Comparison of ENCODE assay signal across 12 cellular contexts in the genomic region with DNA sequence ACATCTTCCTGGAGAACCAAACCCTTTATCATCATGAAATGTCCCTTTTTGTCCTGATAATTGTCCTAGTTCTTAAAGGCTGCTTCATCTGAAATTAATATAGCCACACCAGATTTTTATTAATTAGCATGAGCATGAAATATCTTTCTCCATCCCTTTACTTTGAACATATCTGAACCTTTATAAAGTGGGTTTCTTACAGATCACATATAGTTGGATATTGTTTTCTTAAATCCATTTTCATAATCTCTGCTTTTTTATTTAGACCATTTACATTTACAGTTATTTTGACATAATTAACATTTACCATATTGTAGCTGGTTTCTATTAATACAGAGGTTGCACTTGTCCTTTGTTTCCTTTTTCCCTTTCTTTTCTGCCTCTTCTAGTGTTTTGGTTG. TPM values are rescaled to one million over a fixed set of nuclear protein-coding genes. Genes with fewer than 3 reads are reported as not detected.
"Had no signal": no experiment of that assay in that cellular context is flagged by ENCODE, and none has a peak within 500 bp of the region (broad histone marks: within the 10 kb centered on the region; RNA-seq: fewer than 3 reads in every experiment).

No MANE protein-coding gene starts in this region.

- FAIRE-seq: H1, H54 had no signal

- H3K4me1 ChIP-seq: HAP-1 had no signal

- H3K4me3 ChIP-seq: GM23248, GM23338, HAP-1 had no signal

- ATAC-seq: GM23338, HCT116 had no signal

- H3K4me2 ChIP-seq: GM23338 had no signal

- H2AFZ ChIP-seq: GM23248, GM23338 had no signal

- H3K9ac ChIP-seq: GM23248 had no signal

- H3K36me3 ChIP-seq: HAP-1 had no signal

- H3K27ac ChIP-seq: GM23248 had no signal

- DNase-seq: GM23248, GOT3, H7, H9, HCEC 1CT, HFFc6 had no signal

RNA-seq across cellular contexts. Expression of a gene that starts 17.2 kb away (rescaled TPM):
- total RNA-seq: GM23248, GM23338, H1, H4, H7, H9, HFFc6 had no signal
- polyA plus RNA-seq: GM23248, GM23338, H1 had no signal
